1 cellular context compared by ENCODE assay signal in the genomic region with DNA sequence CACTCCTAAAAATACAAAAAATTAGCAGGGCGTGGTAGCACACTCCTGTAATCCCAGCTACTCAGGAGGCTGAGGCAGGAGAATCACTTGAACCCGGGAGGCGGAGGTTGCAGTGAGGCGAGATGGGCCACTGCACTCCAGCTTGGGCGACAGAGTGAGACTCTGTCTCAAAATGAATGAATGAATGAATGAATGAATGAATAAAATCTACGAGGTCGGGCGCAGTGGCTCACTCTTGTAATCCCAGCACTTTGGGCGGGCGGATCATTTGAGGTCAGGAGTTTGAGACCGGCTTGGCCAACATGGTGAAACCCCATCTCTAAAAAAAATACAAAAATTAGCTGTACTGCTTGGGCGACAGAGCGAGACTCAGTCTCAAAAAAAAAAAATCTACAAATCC.
TF ChIP-seq lines count a peak whose summit lies in the region.

No MANE protein-coding gene starts in this region.

TF ChIP-seq in GM12878, 131 proteins besides CTCF, POLR2A, EP300 and RAD21:
- peak; percentile 84 for TF ChIP-seq ZNF24 (IDR thresholded peaks at IDR 0.05)
